Comparison of ENCODE assay signal across 12 cellular contexts in genomic region chr1:180888870-180889269, GRCh38. TPM values are rescaled to one million over a fixed set of nuclear protein-coding genes. Genes with fewer than 3 reads are reported as not detected.
A peak's percentile ranks its signal among the peaks of the same experiment; 100 is the strongest.
DNase-seq lines count a peak whose midpoint lies in the region; ATAC-seq and TF ChIP-seq lines count a peak whose summit lies in the region.
"Had no signal": no experiment of that assay in that cellular context is flagged by ENCODE, and none has a peak within 500 bp of the region (broad histone marks: within the 10 kb centered on the region; RNA-seq: fewer than 3 reads in every experiment).

No MANE protein-coding gene starts in this region.

- intact Hi-C loops in sciatic nerve (cut with DNase I), result loop anchor here (5.0 kb wide), 1 partner anchor 263 kb away; no protein-coding TSS in a partner anchor

- no peak for TF ChIP-seq POLR2A in GM18505 (IDR thresholded peaks at IDR 0.05; ENCODE audit: borderline replicate concordance, extremely low read depth, insufficient read depth, insufficient read length)

- DNase-seq in NOMO-1 treated with DMSO at 0.1 percent for 48 hours (lab: John Stamatoyannopoulos, UW; ENCODE audit: unreplicated experiment) (peak; percentile 70), nucleus accumbens (lab: John Stamatoyannopoulos, UW) (no peak), sciatic nerve (ENCODE audit: low spot score) (no peak)
- no peak for DNase-seq in stimulated activated CD4-positive, alpha-beta T cell treated with anti-CD3 and anti-CD28 coated beads, Interleukin-1b, Interleukin-23, amount 100 ng/mL, for 48 hours
- DNase-seq: activated CD4-positive, alpha-beta T cell treated with anti-CD3 and anti-CD28 coated beads, Interleukin-2, amount 50 U/mL, for 48 hours; activated naive CD4-positive, alpha-beta T cell treated with anti-CD3 and anti-CD28 coated beads, Interleukin-2, amount 10 ng/mL, durations not matched to agents 7 days and 5 days; left cardiac atrium; naive thymus-derived CD8-positive, alpha-beta T cell had no signal

- ATAC-seq in GM18505 (IDR thresholded peaks at IDR 0.05; ENCODE audit: unreplicated experiment) (peak; percentile 71), GM21360 (IDR thresholded peaks at IDR 0.05; ENCODE audit: unreplicated experiment) (peak; percentile 52), HG02870 (IDR thresholded peaks at IDR 0.05; ENCODE audit: unreplicated experiment) (peak; percentile 70), GM19023 (IDR thresholded peaks at IDR 0.05; ENCODE audit: unreplicated experiment) (no peak), sciatic nerve (no peak)
- ATAC-seq: left cardiac atrium; naive thymus-derived CD8-positive, alpha-beta T cell had no signal

RNA-seq across cellular contexts. Expression of gene KIAA1614, which starts 23.8 kb away (rescaled TPM):
- total RNA-seq in sciatic nerve, result 14.9 TPM

Comparison
In these comparisons a context has a peak if more than half of its experiments do, and no peak if none do; other contexts are left out.
1. ATAC-seq: peak in GM18505 (single experiment), GM21360 (single experiment) and HG02870 (single experiment); none in GM19023 (single experiment) and sciatic nerve (single experiment).